In the genomic region with DNA sequence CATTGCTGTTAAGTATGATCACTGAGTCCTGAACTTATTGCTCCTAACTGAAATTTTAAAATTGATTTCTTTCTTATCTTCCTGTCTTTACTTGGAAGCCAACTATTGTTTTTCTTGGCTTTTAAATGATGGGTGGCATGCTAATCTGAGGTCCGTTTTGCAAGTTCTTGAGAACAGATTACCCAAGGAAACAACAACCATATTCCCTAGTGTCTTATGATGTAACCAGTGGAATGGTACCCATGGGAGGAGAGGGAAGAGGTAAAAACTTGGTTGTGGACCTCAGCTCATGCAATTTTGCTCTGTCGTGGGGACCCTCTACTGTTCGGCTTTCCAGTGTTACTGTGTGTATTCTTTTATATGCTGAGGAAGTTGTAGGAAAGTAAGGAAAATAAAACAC, we compare ENCODE assay signal across 32 cellular contexts.
DNase-seq lines count a peak whose midpoint lies in the region; ATAC-seq and TF ChIP-seq lines count a peak whose summit lies in the region.
"Had no signal": no experiment of that assay in that cellular context is flagged by ENCODE, and none has a peak within 500 bp of the region (broad histone marks: within the 10 kb centered on the region; RNA-seq: fewer than 3 reads in every experiment).

No MANE protein-coding gene starts in this region.

- no peak overlapping the region for H2BK120ac ChIP-seq in trophoblast cell (ENCODE audit: insufficient read depth, low read length, poor library complexity)

- no peaks in the 10 kb centered on the region for H3K36me3 Mint-ChIP-seq in mesothelial cell of epicardium
- H3K36me3 Mint-ChIP-seq: activated naive CD8-positive, alpha-beta T cell; CD4-positive, CD25-positive, alpha-beta regulatory T cell; neural progenitor cell had no signal

- no peak overlapping the region for H3K18ac ChIP-seq in trophoblast cell (ENCODE audit: low read length)

- no peak overlapping the region for H2BK5ac ChIP-seq in trophoblast cell (ENCODE audit: low read depth, low read length, poor library complexity)

- H3K4me2 ChIP-seq in trophoblast cell (ENCODE audit: low read length), result no peak overlapping the region
- H3K4me2 ChIP-seq: neural progenitor cell had no signal

- no peaks in the 10 kb centered on the region for H3K79me2 ChIP-seq in trophoblast cell (ENCODE audit: control insufficient read depth, insufficient read depth, low read length, poor library complexity)

- H3K4ac ChIP-seq in trophoblast cell (ENCODE audit: low read depth, low read length), result no peak overlapping the region

- H3K27ac ChIP-seq in right cardiac atrium (ENCODE audit: low read length) (no peak overlapping the region), esophagus squamous epithelium (peak overlapping the region in 3 of 4 donors; percentile 42 to 76 (median 66)), trophoblast cell (ENCODE audit: low read depth, low read length) (no peak overlapping the region), vagina (peak overlapping the region; percentile 51)
- H3K27ac ChIP-seq: cardiac muscle cell, neural progenitor cell, SJCRH30, WERI-Rb-1 had no signal

- H3K9me3 Mint-ChIP-seq in mesothelial cell of epicardium, result no peaks in the 10 kb centered on the region
- H3K9me3 Mint-ChIP-seq: neural progenitor cell had no signal

- TF ChIP-seq CTCF in esophagus squamous epithelium (IDR thresholded peaks at IDR 0.05) (no peak), vagina (IDR thresholded peaks at IDR 0.05) (no peak), mesothelial cell of epicardium (IDR thresholded peaks at IDR 0.05; ENCODE audit: unreplicated experiment) (no peak)

- no peaks in the 10 kb centered on the region for H3K27me3 Mint-ChIP-seq in mesothelial cell of epicardium (ENCODE audit: low read depth)
- H3K27me3 Mint-ChIP-seq: activated CD4-positive, alpha-beta T cell treated with anti-CD3 and anti-CD28 coated beads, Interleukin-2, amount 10 ng/mL, durations not matched to agents 24 days and 14 days; activated naive CD8-positive, alpha-beta T cell; CD4-positive, CD25-positive, alpha-beta regulatory T cell had no signal

- no peak for DNase-seq in Right ventricle myocardium superior
- DNase-seq in right cardiac atrium, result no peak
- DNase-seq in esophagus squamous epithelium (lab: John Stamatoyannopoulos, UW), result no peak
- DNase-seq in trophoblast cell, result no peak
- no peak for DNase-seq in vagina (ENCODE audit: extremely low spot score in 2 of 2)
- no peak for DNase-seq in mesothelial cell of epicardium (ENCODE audit: low spot score in 2 of 2, unreplicated experiment in 2 of 2)
- no peak for DNase-seq in AG08395 (ENCODE audit: low spot score)
- no peak for DNase-seq in SHP77 (lab: John Stamatoyannopoulos, UW)
- DNase-seq: activated CD4-positive, alpha-beta T cell treated with anti-CD3 and anti-CD28 coated beads, Interleukin-2, amount 10 ng/mL, durations not matched to agents 24 days and 14 days; activated CD8-positive, alpha-beta memory T cell treated with anti-CD3 and anti-CD28 coated beads for 24 hours; activated T-cell treated with anti-CD3 and anti-CD28 coated beads for 4 hours; AML-193; anterior cingulate cortex; CD4-positive, CD25-positive, alpha-beta regulatory T cell; hypothalamus; left cardiac atrium; NCI-H1092 treated with DMSO at 0.1 percent for 48 hours; NCI-H187; NCI-H446 treated with DMSO at 0.1 percent for 48 hours; NCI-H774; Peyer's patch; SJCRH30; stimulated activated CD4-positive, alpha-beta T cell treated with anti-CD3 and anti-CD28 coated beads, Interleukin-4, amount 100 ng/mL, for 24 hours; SW 1271; T1000; upper lobe of right lung; WERI-Rb-1 had no signal

- no peak overlapping the region for H3K27ac Mint-ChIP-seq in mesothelial cell of epicardium
- H3K27ac Mint-ChIP-seq: activated CD4-positive, alpha-beta T cell treated with anti-CD3 and anti-CD28 coated beads, Interleukin-2, amount 10 ng/mL, durations not matched to agents 24 days and 14 days; activated naive CD8-positive, alpha-beta T cell; activated T-helper 2 cell treated with anti-CD3 and anti-CD28 coated beads, Interferon-gamma antibody, Interleukin-2, Interleukin-4, amounts not matched to agents 10 μg/mL and 5 μg/mL and 100 μg/mL, durations not matched to agents 14 hours and 24 hours and 36 hours; CD4-positive, CD25-positive, alpha-beta regulatory T cell; neural progenitor cell had no signal

- H3K14ac ChIP-seq in trophoblast cell (ENCODE audit: low read length), result no peak overlapping the region

- no peak overlapping the region for H2AK5ac ChIP-seq in trophoblast cell (ENCODE audit: low read length)

- H3K27me3 ChIP-seq in right cardiac atrium (ENCODE audit: control insufficient read depth, insufficient read depth) (no peaks in the 10 kb centered on the region), esophagus squamous epithelium (no peaks in the 10 kb centered on the region), trophoblast cell (ENCODE audit: insufficient read depth, low read length) (no peaks in the 10 kb centered on the region), vagina (no peaks in the 10 kb centered on the region)
- H3K27me3 ChIP-seq: cardiac muscle cell, neural progenitor cell, Peyer's patch, SJCRH30, upper lobe of right lung had no signal

- H2AFZ ChIP-seq in trophoblast cell (ENCODE audit: insufficient read depth, low read length, poor library complexity), result no peak overlapping the region
- H2AFZ ChIP-seq: neural progenitor cell had no signal

- no peaks in the 10 kb centered on the region for H3K36me3 ChIP-seq in esophagus squamous epithelium
- H3K36me3 ChIP-seq in trophoblast cell (ENCODE audit: control insufficient read depth in 1 of 2, insufficient read depth in 2 of 2, low read length in 2 of 2), result no peaks in the 10 kb centered on the region
- H3K36me3 ChIP-seq in vagina, result no peaks in the 10 kb centered on the region
- H3K36me3 ChIP-seq: cardiac muscle cell, neural progenitor cell, Peyer's patch, SJCRH30, upper lobe of right lung, WERI-Rb-1 had no signal

- no peak overlapping the region for H4K8ac ChIP-seq in trophoblast cell (ENCODE audit: low read depth, low read length)

- no peak overlapping the region for H4K91ac ChIP-seq in trophoblast cell (ENCODE audit: low read depth, low read length)

- H3K4me1 ChIP-seq in right cardiac atrium (ENCODE audit: control insufficient read depth, insufficient read depth, low read length), result peaks cover 4% of the 10 kb centered on the region
- H3K4me1 ChIP-seq in esophagus squamous epithelium, result peaks cover 0 to 16% (median 6%) of the 10 kb centered on the region in 3 donors
- peaks cover 6% of the 10 kb centered on the region in 2 experiments for H3K4me1 ChIP-seq in trophoblast cell (ENCODE audit: control insufficient read depth in 1 of 2, insufficient read depth in 2 of 2, low read length in 2 of 2)
- peaks cover 23% of the 10 kb centered on the region for H3K4me1 ChIP-seq in vagina
- H3K4me1 ChIP-seq: Peyer's patch had no signal

- H2BK12ac ChIP-seq in trophoblast cell (ENCODE audit: low read length), result no peak overlapping the region

- 68% methylated on average over 3 of the region's 3 CpGs for WGBS in right cardiac atrium
- 72 to 74% methylated on average over 3 of the region's 3 CpGs for WGBS in esophagus squamous epithelium, 2 donors
- WGBS in trophoblast cell (ENCODE audit: extremely low coverage, insufficient coverage, insufficient read length), result no CpG with 5 or more reads among the region's 3 CpGs

- H3K23ac ChIP-seq in trophoblast cell (ENCODE audit: low read length), result peak overlapping the region; percentile 9

- H3K4me3 Mint-ChIP-seq in mesothelial cell of epicardium, result no peak overlapping the region
- H3K4me3 Mint-ChIP-seq: activated CD4-positive, alpha-beta T cell treated with anti-CD3 and anti-CD28 coated beads, Interleukin-2, amount 10 ng/mL, durations not matched to agents 24 days and 14 days; activated naive CD8-positive, alpha-beta T cell; CD4-positive, CD25-positive, alpha-beta regulatory T cell; neural progenitor cell had no signal

- H3K4me3 ChIP-seq in right cardiac atrium (ENCODE audit: low read length), result no peak overlapping the region
- no peak overlapping the region for H3K4me3 ChIP-seq in esophagus squamous epithelium
- H3K4me3 ChIP-seq in trophoblast cell (ENCODE audit: low read depth, low read length), result no peak overlapping the region
- no peak overlapping the region for H3K4me3 ChIP-seq in vagina
- H3K4me3 ChIP-seq: cardiac muscle cell, neural progenitor cell, Peyer's patch, SJCRH30, upper lobe of right lung had no signal

- TF ChIP-seq POLR2A in esophagus squamous epithelium (IDR thresholded peaks at IDR 0.05) (no peak), vagina (IDR thresholded peaks at IDR 0.05) (no peak)

- no peaks in the 10 kb centered on the region for H3K9me3 ChIP-seq in right cardiac atrium (ENCODE audit: control insufficient read depth, low read length)
- H3K9me3 ChIP-seq in esophagus squamous epithelium, result no peaks in the 10 kb centered on the region
- H3K9me3 ChIP-seq in trophoblast cell (ENCODE audit: insufficient read depth, low read depth, low read length), result peaks cover 2% of the 10 kb centered on the region
- H3K9me3 ChIP-seq in vagina, result no peaks in the 10 kb centered on the region
- H3K9me3 ChIP-seq: Peyer's patch, SJCRH30, upper lobe of right lung had no signal

- intact Hi-C loops in Right ventricle myocardium superior (cut with DNase I) (no loop called here), right cardiac atrium (cut with DNase I) (no loop called here), esophagus squamous epithelium (cut with DNase I) (no loop called here), vagina (cut with DNase I) (no loop called here)

- no peak overlapping the region for H3K9ac ChIP-seq in trophoblast cell (ENCODE audit: low read length)
- H3K9ac ChIP-seq: neural progenitor cell had no signal

- peaks cover 7% of the 10 kb centered on the region for H3K79me1 ChIP-seq in trophoblast cell (ENCODE audit: low read length)

- peaks cover 32% of the 10 kb centered on the region for H3K4me1 Mint-ChIP-seq in mesothelial cell of epicardium
- H3K4me1 Mint-ChIP-seq: activated CD4-positive, alpha-beta T cell treated with anti-CD3 and anti-CD28 coated beads, Interleukin-2, amount 10 ng/mL, durations not matched to agents 24 days and 14 days; CD4-positive, CD25-positive, alpha-beta regulatory T cell; neural progenitor cell had no signal

- no peak overlapping the region for H4K12ac ChIP-seq in trophoblast cell (ENCODE audit: low read depth, low read length)

- ATAC-seq in Right ventricle myocardium superior (ENCODE audit: poor library complexity) (peak; percentile 43), right cardiac atrium (no peak)
- ATAC-seq: esophagus mucosa, upper lobe of right lung had no signal

Comparison
In these comparisons a context has a peak if more than half of its experiments do, and no peak if none do; other contexts are left out.
1. H3K27ac ChIP-seq: peak in esophagus squamous epithelium (3 of 4) and vagina (single experiment); none in right cardiac atrium (single experiment) and trophoblast cell (single experiment).